ENCODE assay signal across 11 cellular contexts in genomic region chr6:36851632-36852031, GRCh38. TPM values are rescaled to one million over a fixed set of nuclear protein-coding genes. Genes with fewer than 3 reads are reported as not detected.
A peak's percentile ranks its signal among the peaks of the same experiment; 100 is the strongest.
DNase-seq lines count a peak whose midpoint lies in the region; TF ChIP-seq lines count a peak whose summit lies in the region.
"Had no signal": no experiment of that assay in that cellular context is flagged by ENCODE, and none has a peak within 500 bp of the region (broad histone marks: within the 10 kb centered on the region; RNA-seq: fewer than 3 reads in every experiment).

No MANE protein-coding gene starts in this region.

- H3K4me3 Mint-ChIP-seq in endothelial cell (ENCODE audit: unreplicated experiment) = peak overlapping the region; percentile 52
- H3K4me3 Mint-ChIP-seq: activated CD4-positive, alpha-beta memory T cell treated with anti-CD3 and anti-CD28 coated beads, Interleukin-2, amount 10 ng/mL, durations not matched to agents 7 days and 5 days; type B pancreatic cell had no signal

- no peaks in the 10 kb centered on the region for H3K27me3 ChIP-seq in rectal smooth muscle tissue (ENCODE audit: control insufficient read depth, insufficient read depth, low read length)
- H3K27me3 ChIP-seq: pancreas had no signal

- H3K27ac Mint-ChIP-seq in endothelial cell (ENCODE audit: unreplicated experiment) = peak overlapping the region; percentile 68
- H3K27ac Mint-ChIP-seq: activated CD4-positive, alpha-beta memory T cell treated with anti-CD3 and anti-CD28 coated beads, Interleukin-2, amount 10 ng/mL, durations not matched to agents 7 days and 5 days; activated T-helper 2 cell treated with anti-CD3 and anti-CD28 coated beads, Interferon-gamma antibody, Interleukin-2, Interleukin-4, amounts not matched to agents 10 μg/mL and 5 μg/mL and 100 μg/mL, durations not matched to agents 14 hours and 24 hours and 36 hours; type B pancreatic cell had no signal

- H3K4me1 ChIP-seq in rectal smooth muscle tissue (ENCODE audit: control insufficient read depth, insufficient read depth, low read length) = peaks cover 5% of the 10 kb centered on the region

- DNase-seq in GM13977 (ENCODE audit: low spot score) (no peak), NOMO-1 treated with DMSO at 0.1 percent for 48 hours (lab: John Stamatoyannopoulos, UW; ENCODE audit: unreplicated experiment) (peak; percentile 80), endothelial cell (ENCODE audit: low spot score) (no peak), activated T-cell treated with anti-CD3 and anti-CD28 coated beads for 4 hours (no peak), DMS153 (lab: John Stamatoyannopoulos, UW) (no peak), NCI-H2107 treated with DMSO at 0.1 percent for 48 hours (lab: John Stamatoyannopoulos, UW; ENCODE audit: unreplicated experiment) (no peak)

- no peaks in the 10 kb centered on the region for H3K9me3 Mint-ChIP-seq in endothelial cell (ENCODE audit: unreplicated experiment)
- H3K9me3 Mint-ChIP-seq: activated CD4-positive, alpha-beta memory T cell treated with anti-CD3 and anti-CD28 coated beads, Interleukin-2, amount 10 ng/mL, durations not matched to agents 7 days and 5 days; activated T-helper 2 cell treated with anti-CD3 and anti-CD28 coated beads, Interferon-gamma antibody, Interleukin-2, Interleukin-4, amounts not matched to agents 10 μg/mL and 5 μg/mL and 100 μg/mL, durations not matched to agents 14 hours and 24 hours and 36 hours; type B pancreatic cell had no signal

- in situ Hi-C loops in GM13977 (cut with MboI; ENCODE audit: low pct_unique_long_range_greater_than_20kb, low sequenced_read_pairs, unreplicated experiment) = no loop called here

- H3K4me1 Mint-ChIP-seq in endothelial cell (ENCODE audit: unreplicated experiment) = peaks cover 32% of the 10 kb centered on the region

- H3K27me3 Mint-ChIP-seq in endothelial cell (ENCODE audit: unreplicated experiment) = peaks cover 2% of the 10 kb centered on the region
- H3K27me3 Mint-ChIP-seq: activated CD4-positive, alpha-beta memory T cell treated with anti-CD3 and anti-CD28 coated beads, Interleukin-2, amount 10 ng/mL, durations not matched to agents 7 days and 5 days had no signal

- peaks cover 5% of the 10 kb centered on the region for H3K36me3 ChIP-seq in rectal smooth muscle tissue (ENCODE audit: control insufficient read depth, insufficient read depth, low read length)

- H3K36me3 Mint-ChIP-seq in endothelial cell (ENCODE audit: low read depth, unreplicated experiment) = peaks cover 21% of the 10 kb centered on the region

- no peak overlapping the region for H3K4me3 ChIP-seq in rectal smooth muscle tissue (ENCODE audit: low read length)
- H3K4me3 ChIP-seq: pancreas had no signal

- peak overlapping the region; percentile 19 for H3K27ac ChIP-seq in rectal smooth muscle tissue (ENCODE audit: low read depth, low read length)
- H3K27ac ChIP-seq: pancreas had no signal

- H3K9ac ChIP-seq in rectal smooth muscle tissue (ENCODE audit: low read length) = no peak overlapping the region

- TF ChIP-seq CTCF in GM13977 (IDR thresholded peaks at IDR 0.05; ENCODE audit: extremely low read depth, insufficient read depth, missing control alignments) (peak; percentile 2), endothelial cell (IDR thresholded peaks at IDR 0.05; ENCODE audit: unreplicated experiment) (no peak)

RNA-seq across cellular contexts. Expression of gene CPNE5, which starts 12.4 kb away (rescaled TPM):
- 24.9 TPM for total RNA-seq in endothelial cell (ENCODE audit: unreplicated experiment)

RNA-seq across cellular contexts. Expression of gene PPIL1, which starts 23.0 kb away (rescaled TPM):
- 33.4 TPM for total RNA-seq in endothelial cell (ENCODE audit: unreplicated experiment)

RNA-seq across cellular contexts. Expression of gene C6orf89, which starts 34.1 kb away (rescaled TPM):
- total RNA-seq in endothelial cell (ENCODE audit: unreplicated experiment) = 43.2 TPM
